In the genomic region with DNA sequence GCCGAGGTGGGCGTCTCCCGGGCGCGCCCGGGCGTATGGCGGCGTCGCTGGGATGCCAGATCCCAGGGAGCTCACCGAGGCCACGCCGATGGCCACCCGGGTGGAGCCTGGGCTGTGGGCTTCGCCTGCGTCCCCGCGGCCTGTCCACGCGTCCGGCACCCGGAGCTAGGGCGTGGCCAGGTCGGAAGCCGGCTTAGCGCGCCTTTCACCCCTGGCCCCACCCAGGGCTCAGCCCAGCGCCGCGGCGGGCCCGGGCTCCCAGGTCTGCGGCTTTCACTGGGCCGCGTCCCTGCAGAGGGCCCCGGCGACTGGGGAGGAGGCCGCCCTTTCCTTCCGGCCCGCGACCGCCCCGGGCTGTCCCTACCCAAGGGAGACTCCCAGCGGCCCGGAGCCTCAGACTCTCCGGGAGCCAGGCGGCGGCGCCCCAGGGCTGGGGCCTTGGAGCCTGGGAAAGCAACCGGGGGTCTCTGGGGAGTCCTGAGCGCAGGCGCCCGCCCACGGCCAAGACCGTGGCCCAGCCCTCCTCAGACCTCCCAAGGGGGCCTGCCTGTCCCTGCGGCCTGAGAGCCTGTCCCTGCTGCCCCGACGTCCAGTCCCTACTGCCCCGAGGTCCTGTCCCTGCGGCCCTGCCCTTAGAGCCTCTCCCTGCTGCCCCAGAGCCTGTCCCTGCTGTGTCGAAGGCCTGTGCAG, we compare ENCODE assay signal across 8 cellular contexts. TPM values are rescaled to one million over a fixed set of nuclear protein-coding genes. Genes with fewer than 3 reads are reported as not detected.
A peak's percentile ranks its signal among the peaks of the same experiment; 100 is the strongest.
DNase-seq lines count a peak whose midpoint lies in the region; ATAC-seq, FAIRE-seq and TF ChIP-seq lines count a peak whose summit lies in the region.
"Had no signal": no experiment of that assay in that cellular context is flagged by ENCODE, and none has a peak within 500 bp of the region (broad histone marks: within the 10 kb centered on the region; RNA-seq: fewer than 3 reads in every experiment).

No MANE protein-coding gene starts in this region.

- peak overlapping the region; percentile 29; the same call in 1 of the 2 replicates for H3K4me2 ChIP-seq in MM.1S (ENCODE audit: low read depth, low read length)
- peak overlapping the region; percentile 25 for H3K4me2 ChIP-seq in fibroblast of lung (ENCODE audit: extremely low read depth, insufficient read depth, low read length)

- H3K27ac ChIP-seq in MM.1S (ENCODE audit: low read length) (no peak overlapping the region), fibroblast of lung (ENCODE audit: insufficient read depth, low read length) (no peak overlapping the region)

- no peaks in the 10 kb centered on the region for H3F3A ChIP-seq in MM.1S (ENCODE audit: insufficient read depth, low read length)

- H3K4me3 Mint-ChIP-seq in stimulated activated memory B cell treated with anti-CD40 and anti-IgM and Interleukin-4, amounts not matched to agents 10 μg/mL and 1 μg/mL and 100 μg/mL, for 72 hours: peak overlapping the region; percentile 63

- H3K4me1 Mint-ChIP-seq in stimulated activated memory B cell treated with anti-CD40 and anti-IgM and Interleukin-4, amounts not matched to agents 10 μg/mL and 1 μg/mL and 100 μg/mL, for 72 hours: peaks cover 28% of the 10 kb centered on the region

- H3K9ac ChIP-seq in MM.1S (ENCODE audit: low read length): no peak overlapping the region
- H3K9ac ChIP-seq in fibroblast of lung (ENCODE audit: insufficient read depth, low read length): no peak overlapping the region

- H3K27ac Mint-ChIP-seq in stimulated activated memory B cell treated with anti-CD40 and anti-IgM and Interleukin-4, amounts not matched to agents 10 μg/mL and 1 μg/mL and 100 μg/mL, for 72 hours: peak overlapping the region; percentile 32

- H3K79me2 ChIP-seq in MM.1S (ENCODE audit: low read length) (no peaks in the 10 kb centered on the region), fibroblast of lung (ENCODE audit: control insufficient read depth, insufficient read depth, low read length) (no peaks in the 10 kb centered on the region)

- H3K36me3 ChIP-seq in MM.1S (replicated peaks; ENCODE audit: insufficient read depth, low read length) (no peaks in the 10 kb centered on the region), fibroblast of lung (ENCODE audit: control insufficient read depth, insufficient read depth, low read length) (no peaks in the 10 kb centered on the region)

- DNase-seq in GM19239 (ENCODE audit: insufficient read length, low spot score): peak; percentile 28
- DNase-seq in MM.1S: peak; percentile 19
- DNase-seq in fibroblast of lung (ENCODE audit: low read depth in 2 of 2): no peak
- DNase-seq in SKM-1 treated with dmso at 0.1 percent for 144 hours (lab: John Stamatoyannopoulos, UW; ENCODE audit: unreplicated experiment): no peak
- no peak for DNase-seq in germinal center (ENCODE audit: low spot score)
- DNase-seq: stimulated activated CD4-positive, alpha-beta T cell treated with anti-CD3 and anti-CD28 coated beads, Interleukin-2, amount 100 ng/mL, for 48 hours had no signal

- no peaks in the 10 kb centered on the region for H3K4me1 ChIP-seq in MM.1S (ENCODE audit: low read length)
- no peaks in the 10 kb centered on the region for H3K4me1 ChIP-seq in fibroblast of lung (ENCODE audit: control insufficient read depth, extremely low read depth, insufficient read depth, low read length)

- ATAC-seq in stimulated activated memory B cell treated with anti-CD40 and anti-IgM and Interleukin-4, amounts not matched to agents 10 μg/mL and 1 μg/mL and 100 μg/mL, for 72 hours: peak; percentile 77
- no peak for ATAC-seq in HG03565 (IDR thresholded peaks at IDR 0.05; ENCODE audit: unreplicated experiment)

- H3K4me3 ChIP-seq in MM.1S (ENCODE audit: low read length) (no peak overlapping the region), fibroblast of lung (replicated peaks in 1 of 4; ENCODE audit: control extremely low read depth in 1 of 4, insufficient read depth in 1 of 4, low read depth in 3 of 4, low read length in 4 of 4) (peak overlapping the region in 1 of 4 experiments; percentile 14)

- FAIRE-seq in GM19239 (lab: Jason Lieb, UNC): no peak

- no peaks in the 10 kb centered on the region for H3K9me2 ChIP-seq in MM.1S (replicated peaks; ENCODE audit: insufficient read depth, low read length)

- H3K36me3 Mint-ChIP-seq in stimulated activated memory B cell treated with anti-CD40 and anti-IgM and Interleukin-4, amounts not matched to agents 10 μg/mL and 1 μg/mL and 100 μg/mL, for 72 hours: no peaks in the 10 kb centered on the region

- H4K20me1 ChIP-seq in MM.1S (ENCODE audit: insufficient read depth, low read length) (no peaks in the 10 kb centered on the region), fibroblast of lung (ENCODE audit: control insufficient read depth, extremely low read depth, insufficient read depth, low read length) (no peaks in the 10 kb centered on the region)

- TF ChIP-seq CTCF in MM.1S (IDR thresholded peaks at IDR 0.05; ENCODE audit: low read length) (no peak), fibroblast of lung (conservative IDR thresholded peaks at IDR 0.05 in 1 of 2, IDR thresholded peaks at IDR 0.05 in 1 of 2; ENCODE audit: low read depth in 1 of 2, low read length in 2 of 2) (no peak)

- H3K27me3 ChIP-seq in MM.1S (replicated peaks; ENCODE audit: insufficient read depth, low read length) (no peaks in the 10 kb centered on the region), fibroblast of lung (ENCODE audit: control insufficient read depth, insufficient read depth, low read length) (peaks cover 12% of the 10 kb centered on the region)

- H2AFZ ChIP-seq in MM.1S (ENCODE audit: low read length) (no peak overlapping the region), fibroblast of lung (ENCODE audit: low read length) (no peak overlapping the region)

- H3K9me3 Mint-ChIP-seq in stimulated activated memory B cell treated with anti-CD40 and anti-IgM and Interleukin-4, amounts not matched to agents 10 μg/mL and 1 μg/mL and 100 μg/mL, for 72 hours: no peaks in the 10 kb centered on the region

- no peaks in the 10 kb centered on the region for H3K9me3 ChIP-seq in MM.1S (replicated peaks; ENCODE audit: insufficient read depth, low read length)
- no peaks in the 10 kb centered on the region for H3K9me3 ChIP-seq in fibroblast of lung (ENCODE audit: control insufficient read depth, insufficient read depth, low read depth, low read length)

- H3K27me3 Mint-ChIP-seq in stimulated activated memory B cell treated with anti-CD40 and anti-IgM and Interleukin-4, amounts not matched to agents 10 μg/mL and 1 μg/mL and 100 μg/mL, for 72 hours: peaks cover 48% of the 10 kb centered on the region

RNA-seq across cellular contexts. Expression of gene ITM2C, which starts 36.3 kb away (rescaled TPM):
- total RNA-seq in fibroblast of lung: 58.3 and 77.3 TPM in 2 replicates
- 182 and 236 TPM in 2 replicates for polyA plus RNA-seq in fibroblast of lung
- polyA plus RNA-seq in fibroblast of lung (2012): 122 and 182 TPM in 2 replicates
- 254 and 555 TPM in 2 replicates for polyA minus RNA-seq in fibroblast of lung (ENCODE audit: low replicate concordance)

Comparison
In these comparisons a context has a peak if more than half of its experiments do, and no peak if none do; other contexts are left out.
1. DNase-seq: peak in GM19239 (single experiment) and MM.1S (single experiment); none in fibroblast of lung (0 of 2), SKM-1 treated with dmso at 0.1 percent for 144 hours (single experiment) and germinal center (single experiment).